In genomic region chr17:40647549-40648325, GRCh38 we compare ENCODE assay signal across 8 cellular contexts. TPM values are rescaled to one million over a fixed set of nuclear protein-coding genes. Genes with fewer than 3 reads are reported as not detected.
A peak's percentile ranks its signal among the peaks of the same experiment; 100 is the strongest.
DNase-seq lines count a peak whose midpoint lies in the region; ATAC-seq and TF ChIP-seq lines count a peak whose summit lies in the region.

SMARCE1 (minus strand) TSS chr17:40647818; CDS start chr17:40645802, 2,016 bp downstream.

- H3K36me3 Mint-ChIP-seq in activated CD8-positive, alpha-beta T cell treated with anti-CD3 and anti-CD28 coated beads, Interleukin-2, amount 10 ng/mL, durations not matched to agents 7 days and 5 days (ENCODE audit: low read depth): peaks cover 35% of the 10 kb centered on the region

- peak; percentile 24 for DNase-seq in AG04450 (ENCODE audit: low read depth, low spot score)
- DNase-seq in NCI-H748 treated with DMSO at 0.1 percent for 48 hours (lab: John Stamatoyannopoulos, UW): peak; percentile 67
- DNase-seq in activated CD8-positive, alpha-beta T cell treated with anti-CD3 and anti-CD28 coated beads, Interleukin-2, amount 10 ng/mL, durations not matched to agents 7 days and 5 days: peak; percentile 78
- DNase-seq in lower lobe of right lung: peak; percentile 82
- DNase-seq in stimulated activated CD4-positive, alpha-beta T cell treated with anti-CD3 and anti-CD28 coated beads, Interleukin-4, amount 100 ng/mL, for 48 hours (ENCODE audit: low read depth in 2 of 2): peak; percentile 53 to 60

- H3K27me3 Mint-ChIP-seq in activated CD8-positive, alpha-beta T cell treated with anti-CD3 and anti-CD28 coated beads, Interleukin-2, amount 10 ng/mL, durations not matched to agents 7 days and 5 days (ENCODE audit: low read depth): no peaks in the 10 kb centered on the region

- peak within 1 kb of the TSS; percentile 97 for H3K27ac ChIP-seq in AG04450 (ENCODE audit: low read depth, low read length)
- peak within 1 kb of the TSS; percentile 99 for H3K27ac ChIP-seq in ectodermal cell (ENCODE audit: insufficient read depth, low read depth, low read length, poor library complexity, severe bottlenecking)
- H3K27ac ChIP-seq in lower lobe of right lung: peak within 1 kb of the TSS; percentile 97

- H3K4me1 Mint-ChIP-seq in activated CD8-positive, alpha-beta T cell treated with anti-CD3 and anti-CD28 coated beads, Interleukin-2, amount 10 ng/mL, durations not matched to agents 7 days and 5 days (ENCODE audit: low read depth): peaks cover 45% of the 10 kb centered on the region

- H3K27ac Mint-ChIP-seq in activated CD8-positive, alpha-beta T cell treated with anti-CD3 and anti-CD28 coated beads, Interleukin-2, amount 10 ng/mL, durations not matched to agents 7 days and 5 days: peak within 1 kb of the TSS; percentile 97

- no peaks in the 10 kb centered on the region for H3K27me3 ChIP-seq in AG04450 (ENCODE audit: control insufficient read depth, insufficient read depth, low read length)
- no peaks in the 10 kb centered on the region for H3K27me3 ChIP-seq in ectodermal cell (ENCODE audit: control insufficient read depth, insufficient read depth, low read length, poor library complexity, severe bottlenecking)
- H3K27me3 ChIP-seq in lower lobe of right lung (ENCODE audit: low read depth): no peaks in the 10 kb centered on the region

- H3K4me3 ChIP-seq in AG04450 (ENCODE audit: low read depth, low read length): peak within 1 kb of the TSS; percentile 86
- peak within 1 kb of the TSS; percentile 89 for H3K4me3 ChIP-seq in ectodermal cell (ENCODE audit: insufficient read depth, low read depth, low read length)
- H3K4me3 ChIP-seq in lower lobe of right lung: peak within 1 kb of the TSS; percentile 88

- TF ChIP-seq CTCF in AG04450 (IDR thresholded peaks at IDR 0.05; ENCODE audit: low read depth, low read length) (no peak), lower lobe of right lung (IDR thresholded peaks at IDR 0.05) (no peak)

- POLR2A ChIA-PET in AG04450 (lab: Yijun Ruan, JAX): interaction anchor here (1.0 to 1.2 kb wide), 3 partner anchors 171 to 1041 kb away, joined by 3 to 4 read pairs (median 3); partner anchors contain the start of gene EIF1
- POLR2A ChIA-PET in activated CD8-positive, alpha-beta T cell treated with anti-CD3 and anti-CD28 coated beads, Interleukin-2, amount 10 ng/mL, durations not matched to agents 7 days and 5 days (lab: Charles Lee): interaction anchor here (0.6 to 2.9 kb wide), 18 partner anchors 12 to 429 kb away, joined by 3 to 16 read pairs (median 4); partner anchors contain the start of gene CCR7

- H3K36me3 ChIP-seq in ectodermal cell (ENCODE audit: control insufficient read depth, insufficient read depth, low read length) (peaks cover 13% of the 10 kb centered on the region), lower lobe of right lung (peaks cover 29% of the 10 kb centered on the region)

- peaks cover 7% of the 10 kb centered on the region for H3K4me1 ChIP-seq in ectodermal cell (ENCODE audit: control insufficient read depth, insufficient read depth, low read length)
- peaks cover 41% of the 10 kb centered on the region for H3K4me1 ChIP-seq in lower lobe of right lung

- intact Hi-C loops in lower lobe of right lung (cut with DNase I): no loop called here

- H3K4me3 Mint-ChIP-seq in activated CD8-positive, alpha-beta T cell treated with anti-CD3 and anti-CD28 coated beads, Interleukin-2, amount 10 ng/mL, durations not matched to agents 7 days and 5 days: peak within 1 kb of the TSS; percentile 96

- WGBS in ectodermal cell, 2 experiments: 0% methylated on average over 61 of the region's 61 CpGs

- no peaks in the 10 kb centered on the region for H3K9me3 ChIP-seq in AG04450 (ENCODE audit: control insufficient read depth, insufficient read depth, low read length)
- H3K9me3 ChIP-seq in ectodermal cell (ENCODE audit: control insufficient read depth, low read length): no peaks in the 10 kb centered on the region
- H3K9me3 ChIP-seq in lower lobe of right lung: no peaks in the 10 kb centered on the region

- ATAC-seq in GM19025 (IDR thresholded peaks at IDR 0.05; ENCODE audit: low read depth, unreplicated experiment) (peak; percentile 59), HG03432 (IDR thresholded peaks at IDR 0.05; ENCODE audit: unreplicated experiment) (peak; percentile 77), lower lobe of right lung (peak; percentile 94 to 95)
- peak; percentile 79 for ATAC-seq in activated CD8-positive, alpha-beta T cell treated with anti-CD3 and anti-CD28 coated beads, Interleukin-2, amount 10 ng/mL, durations not matched to agents 7 days and 5 days

- CTCF ChIA-PET in AG04450 (lab: Charles Lee): interaction anchor here (0.9 to 1.6 kb wide), 4 partner anchors 28 to 1015 kb away, joined by 3 to 6 read pairs (median 3); no protein-coding TSS in a partner anchor
- CTCF ChIA-PET in activated CD8-positive, alpha-beta T cell treated with anti-CD3 and anti-CD28 coated beads, Interleukin-2, amount 10 ng/mL, durations not matched to agents 7 days and 5 days (lab: Charles Lee): interaction anchor here (0.8 to 5.0 kb wide), 13 partner anchors 10 to 1018 kb away, joined by 3 to 63 read pairs (median 4); partner anchors contain the start of genes CCR7 and KRT222

- no peaks in the 10 kb centered on the region for H3K9me3 Mint-ChIP-seq in activated CD8-positive, alpha-beta T cell treated with anti-CD3 and anti-CD28 coated beads, Interleukin-2, amount 10 ng/mL, durations not matched to agents 7 days and 5 days (ENCODE audit: insufficient read depth)

RNA-seq across cellular contexts. Expression of gene SMARCE1, which starts in this region (rescaled TPM):
- 93.3 and 111 TPM in 2 replicates for polyA plus RNA-seq in AG04450 (2011; rRNA removed)
- 68.4 and 72.4 TPM in 2 replicates for polyA minus RNA-seq in AG04450 (2011; rRNA and poly(A)+ RNA removed)
- 100 to 1,000 TPM; 104 to 110 TPM for total RNA-seq in activated CD8-positive, alpha-beta T cell treated with anti-CD3 and anti-CD28 coated beads, Interleukin-2, amount 10 ng/mL, durations not matched to agents 7 days and 5 days
- 262 TPM for polyA plus RNA-seq in ectodermal cell (2013, experiment 1 of 4)
- 248 TPM for polyA plus RNA-seq in ectodermal cell (2013, experiment 2 of 4)
- polyA plus RNA-seq in ectodermal cell (2013, experiment 3 of 4): 227 TPM
- 272 TPM for polyA plus RNA-seq in ectodermal cell (2013, experiment 4 of 4)
- 83.6 TPM for total RNA-seq in lower lobe of right lung

Comparison
In these comparisons a context has a peak if more than half of its experiments do, and no peak if none do; other contexts are left out.
1. Peak in every context shown above with its lines: DNase-seq, ATAC-seq, H3K4me3 ChIP-seq and H3K27ac ChIP-seq.
2. DNase-seq: peak in every context shown above with its lines; median percentile 82 in lower lobe of right lung; 78 in activated CD8-positive, alpha-beta T cell treated with anti-CD3 and anti-CD28 coated beads, Interleukin-2, amount 10 ng/mL, durations not matched to agents 7 days and 5 days; 67 in NCI-H748 treated with DMSO at 0.1 percent for 48 hours; 56 in stimulated activated CD4-positive, alpha-beta T cell treated with anti-CD3 and anti-CD28 coated beads, Interleukin-4, amount 100 ng/mL, for 48 hours; 24 in AG04450.